ENCODE assay signal across 1 cellular context in the genomic region with DNA sequence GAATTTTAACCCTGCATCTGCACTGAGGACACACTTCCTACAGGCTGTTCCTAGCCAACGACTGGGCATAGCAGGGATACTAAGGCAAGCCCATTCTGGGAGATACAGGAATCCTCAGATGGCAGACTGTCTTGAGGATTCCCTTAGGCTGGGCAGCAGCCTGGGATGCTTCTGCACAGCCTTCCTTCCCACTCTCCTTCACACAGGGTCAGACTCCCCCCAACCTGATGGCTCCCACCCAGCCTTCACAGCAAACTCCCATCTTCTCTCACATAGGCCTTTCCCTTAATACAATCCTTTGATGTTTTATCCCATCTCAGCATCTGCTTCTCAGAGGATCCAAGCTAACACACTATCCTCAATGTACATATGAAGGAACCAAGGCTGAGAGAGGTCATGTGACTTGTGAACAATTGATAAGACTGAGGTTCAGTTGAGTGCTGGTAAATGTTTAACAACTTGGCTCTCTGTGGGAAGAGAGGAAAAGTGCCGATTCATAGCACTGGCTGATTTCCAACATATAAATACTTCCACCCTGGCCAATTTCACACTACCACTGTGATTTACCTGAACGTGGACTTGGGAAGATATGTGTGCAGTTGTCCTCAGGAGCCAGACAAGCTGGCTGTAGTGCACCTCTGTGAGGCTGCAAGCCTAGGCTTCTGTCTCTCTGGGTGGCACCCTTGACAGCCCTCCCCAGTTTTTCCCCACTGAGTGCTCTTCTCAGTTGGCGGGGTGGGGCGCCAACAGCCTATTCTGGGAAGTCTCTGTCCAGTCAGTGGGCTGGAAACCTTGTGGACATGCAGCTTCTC.
TF ChIP-seq lines count a peak whose summit lies in the region.

No MANE protein-coding gene starts in this region.

TF ChIP-seq in K562, 482 proteins besides CTCF, POLR2A, EP300 and RAD21 (continued from another document):
- TF ChIP-seq, protein P1, sequence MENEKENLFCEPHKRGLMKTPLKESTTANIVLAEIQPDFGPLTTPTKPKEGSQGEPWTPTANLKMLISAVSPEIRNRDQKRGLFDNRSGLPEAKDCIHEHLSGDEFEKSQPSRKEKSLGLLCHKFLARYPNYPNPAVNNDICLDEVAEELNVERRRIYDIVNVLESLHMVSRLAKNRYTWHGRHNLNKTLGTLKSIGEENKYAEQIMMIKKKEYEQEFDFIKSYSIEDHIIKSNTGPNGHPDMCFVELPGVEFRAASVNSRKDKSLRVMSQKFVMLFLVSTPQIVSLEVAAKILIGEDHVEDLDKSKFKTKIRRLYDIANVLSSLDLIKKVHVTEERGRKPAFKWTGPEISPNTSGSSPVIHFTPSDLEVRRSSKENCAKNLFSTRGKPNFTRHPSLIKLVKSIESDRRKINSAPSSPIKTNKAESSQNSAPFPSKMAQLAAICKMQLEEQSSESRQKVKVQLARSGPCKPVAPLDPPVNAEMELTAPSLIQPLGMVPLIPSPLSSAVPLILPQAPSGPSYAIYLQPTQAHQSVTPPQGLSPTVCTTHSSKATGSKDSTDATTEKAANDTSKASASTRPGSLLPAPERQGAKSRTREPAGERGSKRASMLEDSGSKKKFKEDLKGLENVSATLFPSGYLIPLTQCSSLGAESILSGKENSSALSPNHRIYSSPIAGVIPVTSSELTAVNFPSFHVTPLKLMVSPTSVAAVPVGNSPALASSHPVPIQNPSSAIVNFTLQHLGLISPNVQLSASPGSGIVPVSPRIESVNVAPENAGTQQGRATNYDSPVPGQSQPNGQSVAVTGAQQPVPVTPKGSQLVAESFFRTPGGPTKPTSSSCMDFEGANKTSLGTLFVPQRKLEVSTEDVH (IDR thresholded peaks at IDR 0.05; ENCODE audit: low read depth, partially characterized antibody): no peak
- TF ChIP-seq CBX1 (IDR thresholded peaks at IDR 0.05; ENCODE audit: low read depth) (no peak), ZNF699 (CRISPR knock-in tag; IDR thresholded peaks at IDR 0.05; ENCODE audit: insufficient replicate concordance) (no peak), ZNF76 (CRISPR knock-in tag; IDR thresholded peaks at IDR 0.05; ENCODE audit: borderline replicate concordance) (no peak), DMBX1 (CRISPR knock-in tag; IDR thresholded peaks at IDR 0.05; ENCODE audit: borderline replicate concordance) (no peak), MCM3 (IDR thresholded peaks at IDR 0.05) (no peak), ZNF354B (CRISPR knock-in tag; IDR thresholded peaks at IDR 0.05) (no peak), FOXA3 (CRISPR knock-in tag; conservative IDR thresholded peaks at IDR 0.05 in 1 of 2, IDR thresholded peaks at IDR 0.05 in 1 of 2) (0 out of 4 replicates have a peak, but pooled peaks of 1 of the 2 experiments have one; percentile 39), NFE2 (IDR thresholded peaks at IDR 0.05; ENCODE audit: low read depth) (peak; percentile 73), FOXP1 (CRISPR knock-in tag; IDR thresholded peaks at IDR 0.05) (no peak), JUNB (CRISPR knock-in tag; conservative IDR thresholded peaks at IDR 0.05) (no peak), SIN3B (IDR thresholded peaks at IDR 0.05; ENCODE audit: low read depth) (no peak), CBFA2T3 (IDR thresholded peaks at IDR 0.05) (peak; percentile 38), HDAC2 (IDR thresholded peaks at IDR 0.05) (no peak), ZNF551 (CRISPR knock-in tag; IDR thresholded peaks at IDR 0.05) (no peak), CBFA2T2 (conservative IDR thresholded peaks at IDR 0.05) (peak; percentile 46), TCF7 (IDR thresholded peaks at IDR 0.05; ENCODE audit: borderline replicate concordance) (no peak), ELF4 (CRISPR knock-in tag; IDR thresholded peaks at IDR 0.05) (no peak), FOXJ2 (tag; IDR thresholded peaks at IDR 0.05) (no peak), RAD51 (IDR thresholded peaks at IDR 0.05; ENCODE audit: borderline replicate concordance, low read depth) (peak; percentile 79), BHLHE40 (IDR thresholded peaks at IDR 0.05; ENCODE audit: low read length) (peak; percentile 39; the same call in 1 of the 2 replicates), ZNF165 (CRISPR knock-in tag; IDR thresholded peaks at IDR 0.05; ENCODE audit: borderline replicate concordance) (no peak), ZC3H8 (IDR thresholded peaks at IDR 0.05) (no peak), GATA2 (CRISPR knock-in tag; IDR thresholded peaks at IDR 0.05) (no peak), CTBP1 (IDR thresholded peaks at IDR 0.05; ENCODE audit: borderline replicate concordance) (0 out of 2 replicates have a peak, but pooled peaks have one; percentile 22), TOE1 (IDR thresholded peaks at IDR 0.05; ENCODE audit: borderline replicate concordance) (peak; percentile 94), TOE1 (CRISPR knock-in tag; IDR thresholded peaks at IDR 0.05; ENCODE audit: borderline replicate concordance, low read depth) (no peak), SRF (CRISPR knock-in tag; IDR thresholded peaks at IDR 0.05) (peak in 1 of 2 experiments; percentile 25; a peak in 1 of 4 replicates), ZNF79 (CRISPR knock-in tag; IDR thresholded peaks at IDR 0.05; ENCODE audit: low read depth) (no peak), MAFG (tag; conservative IDR thresholded peaks at IDR 0.05) (peak; percentile 61; the same call in 1 of the 2 replicates), NFIC (IDR thresholded peaks at IDR 0.05) (peak; percentile 66), HNRNPL (IDR thresholded peaks at IDR 0.05; ENCODE audit: low read depth, low read length) (no peak), U2AF1 (optimal IDR thresholded peaks at IDR 0.05; ENCODE audit: low read depth, low read length) (no peak), C11orf30 (IDR thresholded peaks at IDR 0.05; ENCODE audit: low read depth) (peak; percentile 62; the same call in 1 of the 2 replicates), ZNF436 (CRISPR knock-in tag; IDR thresholded peaks at IDR 0.05) (no peak), PHB (CRISPR knock-in tag; IDR thresholded peaks at IDR 0.05) (no peak), ARID1B (IDR thresholded peaks at IDR 0.05) (peak; percentile 21; the same call in 1 of the 2 replicates)
- TF ChIP-seq, protein P2, sequence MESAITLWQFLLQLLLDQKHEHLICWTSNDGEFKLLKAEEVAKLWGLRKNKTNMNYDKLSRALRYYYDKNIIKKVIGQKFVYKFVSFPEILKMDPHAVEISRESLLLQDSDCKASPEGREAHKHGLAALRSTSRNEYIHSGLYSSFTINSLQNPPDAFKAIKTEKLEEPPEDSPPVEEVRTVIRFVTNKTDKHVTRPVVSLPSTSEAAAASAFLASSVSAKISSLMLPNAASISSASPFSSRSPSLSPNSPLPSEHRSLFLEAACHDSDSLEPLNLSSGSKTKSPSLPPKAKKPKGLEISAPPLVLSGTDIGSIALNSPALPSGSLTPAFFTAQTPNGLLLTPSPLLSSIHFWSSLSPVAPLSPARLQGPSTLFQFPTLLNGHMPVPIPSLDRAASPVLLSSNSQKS (CRISPR knock-in tag; IDR thresholded peaks at IDR 0.05): no peak
- TF ChIP-seq, protein P3, sequence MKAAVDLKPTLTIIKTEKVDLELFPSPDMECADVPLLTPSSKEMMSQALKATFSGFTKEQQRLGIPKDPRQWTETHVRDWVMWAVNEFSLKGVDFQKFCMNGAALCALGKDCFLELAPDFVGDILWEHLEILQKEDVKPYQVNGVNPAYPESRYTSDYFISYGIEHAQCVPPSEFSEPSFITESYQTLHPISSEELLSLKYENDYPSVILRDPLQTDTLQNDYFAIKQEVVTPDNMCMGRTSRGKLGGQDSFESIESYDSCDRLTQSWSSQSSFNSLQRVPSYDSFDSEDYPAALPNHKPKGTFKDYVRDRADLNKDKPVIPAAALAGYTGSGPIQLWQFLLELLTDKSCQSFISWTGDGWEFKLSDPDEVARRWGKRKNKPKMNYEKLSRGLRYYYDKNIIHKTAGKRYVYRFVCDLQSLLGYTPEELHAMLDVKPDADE (conservative IDR thresholded peaks at IDR 0.05; ENCODE audit: control insufficient read depth, low read depth, low read length): no peak
- TF ChIP-seq, protein P4, sequence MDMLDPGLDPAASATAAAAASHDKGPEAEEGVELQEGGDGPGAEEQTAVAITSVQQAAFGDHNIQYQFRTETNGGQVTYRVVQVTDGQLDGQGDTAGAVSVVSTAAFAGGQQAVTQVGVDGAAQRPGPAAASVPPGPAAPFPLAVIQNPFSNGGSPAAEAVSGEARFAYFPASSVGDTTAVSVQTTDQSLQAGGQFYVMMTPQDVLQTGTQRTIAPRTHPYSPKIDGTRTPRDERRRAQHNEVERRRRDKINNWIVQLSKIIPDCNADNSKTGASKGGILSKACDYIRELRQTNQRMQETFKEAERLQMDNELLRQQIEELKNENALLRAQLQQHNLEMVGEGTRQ (CRISPR knock-in tag; IDR thresholded peaks at IDR 0.05): peak; percentile 75
- TF ChIP-seq, protein P5, sequence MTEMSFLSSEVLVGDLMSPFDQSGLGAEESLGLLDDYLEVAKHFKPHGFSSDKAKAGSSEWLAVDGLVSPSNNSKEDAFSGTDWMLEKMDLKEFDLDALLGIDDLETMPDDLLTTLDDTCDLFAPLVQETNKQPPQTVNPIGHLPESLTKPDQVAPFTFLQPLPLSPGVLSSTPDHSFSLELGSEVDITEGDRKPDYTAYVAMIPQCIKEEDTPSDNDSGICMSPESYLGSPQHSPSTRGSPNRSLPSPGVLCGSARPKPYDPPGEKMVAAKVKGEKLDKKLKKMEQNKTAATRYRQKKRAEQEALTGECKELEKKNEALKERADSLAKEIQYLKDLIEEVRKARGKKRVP (CRISPR knock-in tag; IDR thresholded peaks at IDR 0.05): no peak
- TF ChIP-seq, protein P6, sequence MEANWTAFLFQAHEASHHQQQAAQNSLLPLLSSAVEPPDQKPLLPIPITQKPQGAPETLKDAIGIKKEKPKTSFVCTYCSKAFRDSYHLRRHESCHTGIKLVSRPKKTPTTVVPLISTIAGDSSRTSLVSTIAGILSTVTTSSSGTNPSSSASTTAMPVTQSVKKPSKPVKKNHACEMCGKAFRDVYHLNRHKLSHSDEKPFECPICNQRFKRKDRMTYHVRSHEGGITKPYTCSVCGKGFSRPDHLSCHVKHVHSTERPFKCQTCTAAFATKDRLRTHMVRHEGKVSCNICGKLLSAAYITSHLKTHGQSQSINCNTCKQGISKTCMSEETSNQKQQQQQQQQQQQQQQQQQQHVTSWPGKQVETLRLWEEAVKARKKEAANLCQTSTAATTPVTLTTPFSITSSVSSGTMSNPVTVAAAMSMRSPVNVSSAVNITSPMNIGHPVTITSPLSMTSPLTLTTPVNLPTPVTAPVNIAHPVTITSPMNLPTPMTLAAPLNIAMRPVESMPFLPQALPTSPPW (CRISPR knock-in tag; IDR thresholded peaks at IDR 0.05): no peak
- TF ChIP-seq, protein P7, sequence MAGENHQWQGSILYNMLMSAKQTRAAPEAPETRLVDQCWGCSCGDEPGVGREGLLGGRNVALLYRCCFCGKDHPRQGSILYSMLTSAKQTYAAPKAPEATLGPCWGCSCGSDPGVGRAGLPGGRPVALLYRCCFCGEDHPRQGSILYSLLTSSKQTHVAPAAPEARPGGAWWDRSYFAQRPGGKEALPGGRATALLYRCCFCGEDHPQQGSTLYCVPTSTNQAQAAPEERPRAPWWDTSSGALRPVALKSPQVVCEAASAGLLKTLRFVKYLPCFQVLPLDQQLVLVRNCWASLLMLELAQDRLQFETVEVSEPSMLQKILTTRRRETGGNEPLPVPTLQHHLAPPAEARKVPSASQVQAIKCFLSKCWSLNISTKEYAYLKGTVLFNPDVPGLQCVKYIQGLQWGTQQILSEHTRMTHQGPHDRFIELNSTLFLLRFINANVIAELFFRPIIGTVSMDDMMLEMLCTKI (IDR thresholded peaks at IDR 0.05; ENCODE audit: partially characterized antibody): no peak
- TF ChIP-seq, protein P8, sequence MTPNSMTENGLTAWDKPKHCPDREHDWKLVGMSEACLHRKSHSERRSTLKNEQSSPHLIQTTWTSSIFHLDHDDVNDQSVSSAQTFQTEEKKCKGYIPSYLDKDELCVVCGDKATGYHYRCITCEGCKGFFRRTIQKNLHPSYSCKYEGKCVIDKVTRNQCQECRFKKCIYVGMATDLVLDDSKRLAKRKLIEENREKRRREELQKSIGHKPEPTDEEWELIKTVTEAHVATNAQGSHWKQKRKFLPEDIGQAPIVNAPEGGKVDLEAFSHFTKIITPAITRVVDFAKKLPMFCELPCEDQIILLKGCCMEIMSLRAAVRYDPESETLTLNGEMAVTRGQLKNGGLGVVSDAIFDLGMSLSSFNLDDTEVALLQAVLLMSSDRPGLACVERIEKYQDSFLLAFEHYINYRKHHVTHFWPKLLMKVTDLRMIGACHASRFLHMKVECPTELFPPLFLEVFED (CRISPR knock-in tag; conservative IDR thresholded peaks at IDR 0.05): 0 out of 2 replicates have a peak, but pooled peaks have one; percentile 53
